9 cellular contexts compared by ENCODE assay signal in the genomic region with DNA sequence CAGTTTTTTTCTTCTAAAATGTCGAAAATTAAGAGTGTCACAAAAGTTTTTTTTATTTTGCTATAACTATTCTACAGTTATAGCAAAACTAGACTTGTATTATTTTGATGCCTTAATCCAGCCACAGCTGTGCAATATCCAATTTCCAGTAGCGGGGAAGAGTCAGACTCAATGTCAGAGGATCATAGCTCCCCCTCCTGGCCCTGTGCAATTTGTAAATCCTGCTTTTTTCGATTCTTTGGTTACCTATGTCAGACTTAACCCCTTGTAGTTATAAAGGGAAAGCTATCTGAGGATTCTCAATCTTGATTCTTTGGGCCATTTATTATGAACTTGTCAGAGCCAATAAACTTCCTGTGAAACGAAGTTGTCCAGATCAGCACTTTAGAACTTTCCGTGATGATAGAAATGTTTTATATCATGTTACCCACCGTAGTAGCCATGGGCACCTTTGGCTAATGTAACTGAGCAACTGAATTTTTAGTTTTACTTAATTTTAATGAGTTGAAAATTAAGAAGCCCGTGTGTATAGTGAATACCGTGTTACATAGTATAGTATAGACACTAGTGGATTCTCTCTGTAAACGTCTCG.
DNase-seq lines count a peak whose midpoint lies in the region; ATAC-seq, FAIRE-seq and TF ChIP-seq lines count a peak whose summit lies in the region.
"Had no signal": no experiment of that assay in that cellular context is flagged by ENCODE, and none has a peak within 500 bp of the region (broad histone marks: within the 10 kb centered on the region; RNA-seq: fewer than 3 reads in every experiment).

No MANE protein-coding gene starts in this region.

- no TSS peak for BruUV-seq in A673 (replicated peaks; lab: Mats Ljungman, UMichigan)

- no peak overlapping the region for H2AFZ ChIP-seq in OCI-LY1 (ENCODE audit: low read length)

- no peaks in the 10 kb centered on the region for H3K9me3 ChIP-seq in A673 (ENCODE audit: low read depth, low read length, poor library complexity, severe bottlenecking)
- no peaks in the 10 kb centered on the region for H3K9me3 ChIP-seq in OCI-LY1 (ENCODE audit: low read length)
- H3K9me3 ChIP-seq in body of pancreas: no peaks in the 10 kb centered on the region
- H3K9me3 ChIP-seq: thoracic aorta had no signal

- TF ChIP-seq POLR2A in body of pancreas (IDR thresholded peaks at IDR 0.05): no peak

- H3K9ac ChIP-seq in OCI-LY1 (ENCODE audit: low read length): no peak overlapping the region

- CTCF ChIA-PET in A673 (lab: Charles Lee): interaction anchor here (1.1 kb wide), 2 partner anchors 43 to 243 kb away, joined by 3 read pairs; no protein-coding TSS in a partner anchor

- peak; percentile 77 for TF ChIP-seq CTCF in A673 (conservative IDR thresholded peaks at IDR 0.05; ENCODE audit: low read depth, low read length)
- TF ChIP-seq CTCF in OCI-LY1 (IDR thresholded peaks at IDR 0.05; ENCODE audit: low read length): peak; percentile 47
- peak in 6 of 7 experiments; percentile 29 to 52 (median 43) for TF ChIP-seq CTCF in body of pancreas (IDR thresholded peaks at IDR 0.05)

- intact Hi-C loops in A673 (cut with micrococcal nuclease; ENCODE audit: unreplicated experiment): loop anchor here (1.0 to 5.0 kb wide), 4 partner anchors 85 to 749 kb away; partner anchors contain the start of gene PRKCQ
- intact Hi-C loops in body of pancreas (cut with DNase I): no loop called here

- no peaks in the 10 kb centered on the region for H3K79me2 ChIP-seq in OCI-LY1 (ENCODE audit: insufficient read depth, low read length)

- DNase-seq in A673 (ENCODE audit: low spot score) (peak; percentile 61), GDM1 (lab: John Stamatoyannopoulos, UW) (peak; percentile 50), body of pancreas (peak in 3 of 4 donors; percentile 36 to 45 (median 43)), lung microvascular endothelial cell (ENCODE audit: low read depth in 2 of 2) (peak; percentile 36 to 70), urothelium cell line (ENCODE audit: low spot score) (peak; percentile 36)

- H3K36me3 ChIP-seq in A673 (ENCODE audit: insufficient read depth, low read length, poor library complexity, severe bottlenecking): no peaks in the 10 kb centered on the region
- H3K36me3 ChIP-seq in OCI-LY1 (ENCODE audit: insufficient read depth, low read length): no peaks in the 10 kb centered on the region
- H3K36me3 ChIP-seq in body of pancreas (replicated peaks in 1 of 2; ENCODE audit: insufficient read depth in 1 of 2, low read depth in 2 of 2): no peaks in the 10 kb centered on the region
- H3K36me3 ChIP-seq: thoracic aorta had no signal

- H3F3A ChIP-seq in OCI-LY1 (ENCODE audit: insufficient read depth, low read length): no peaks in the 10 kb centered on the region

- H3K27me3 ChIP-seq in A673 (replicated peaks; ENCODE audit: insufficient read depth, low read depth, low read length, poor library complexity) (peaks cover 30% of the 10 kb centered on the region), OCI-LY1 (ENCODE audit: insufficient read depth, low read length) (no peaks in the 10 kb centered on the region), body of pancreas (no peaks in the 10 kb centered on the region)

- no peak overlapping the region for H3K4me2 ChIP-seq in OCI-LY1 (ENCODE audit: low read length)

- POLR2A ChIA-PET in A673 (lab: Charles Lee; ENCODE audit: low non-redundant PET): no interaction called here

- 27 to 30% methylated on average over 10 of the region's 10 CpGs for WGBS in body of pancreas, 2 donors

- no peak overlapping the region for H3K27ac ChIP-seq in A673 (ENCODE audit: low read depth, low read length, poor library complexity, severe bottlenecking)
- H3K27ac ChIP-seq in OCI-LY1 (ENCODE audit: low read depth, low read length, poor library complexity, severe bottlenecking): no peak overlapping the region
- H3K27ac ChIP-seq in body of pancreas: no peak overlapping the region
- H3K27ac ChIP-seq: thoracic aorta had no signal

- H3K4me1 ChIP-seq in A673 (ENCODE audit: insufficient read depth, low read length, poor library complexity, severe bottlenecking): no peaks in the 10 kb centered on the region
- no peaks in the 10 kb centered on the region for H3K4me1 ChIP-seq in OCI-LY1 (ENCODE audit: insufficient read depth, low read length, severe bottlenecking)
- H3K4me1 ChIP-seq in body of pancreas: no peaks in the 10 kb centered on the region

- H3K9me2 ChIP-seq in OCI-LY1 (ENCODE audit: low read depth, low read length): no peaks in the 10 kb centered on the region

- H3K4me3 ChIP-seq in A673 (ENCODE audit: low read depth, low read length, poor library complexity, severe bottlenecking) (no peak overlapping the region), OCI-LY1 (ENCODE audit: low read depth, low read length, poor library complexity, severe bottlenecking) (no peak overlapping the region), body of pancreas (no peak overlapping the region)
- H3K4me3 ChIP-seq: thoracic aorta had no signal

- no peaks in the 10 kb centered on the region for H4K20me1 ChIP-seq in OCI-LY1 (ENCODE audit: insufficient read depth, low read length)

- no peak for FAIRE-seq in urothelium cell line (lab: Jason Lieb, UNC)

- ATAC-seq in body of pancreas: no peak
- ATAC-seq in HG03280 (IDR thresholded peaks at IDR 0.05; ENCODE audit: unreplicated experiment): no peak
- ATAC-seq in HG03354 (IDR thresholded peaks at IDR 0.05; ENCODE audit: poor library complexity, severe bottlenecking, unreplicated experiment): no peak
